8 cellular contexts compared by ENCODE assay signal in genomic region chr3:96813820-96814580, GRCh38. TPM values are rescaled to one million over a fixed set of nuclear protein-coding genes. Genes with fewer than 3 reads are reported as not detected.
DNase-seq lines count a peak whose midpoint lies in the region; ATAC-seq and TF ChIP-seq lines count a peak whose summit lies in the region.

No MANE protein-coding gene starts in this region.

- H3K9me3 ChIP-seq in mucosa of descending colon (no peaks in the 10 kb centered on the region), upper lobe of right lung (no peaks in the 10 kb centered on the region)

- DNase-seq in DMS153 treated with DMSO at 0.1 percent for 48 hours (lab: John Stamatoyannopoulos, UW; ENCODE audit: unreplicated experiment) (peak; percentile 12), HK-2 (ENCODE audit: unreplicated experiment) (peak; percentile 87), T-cell (no peak), erythroblast (lab: John Stamatoyannopoulos, UW) (peak; percentile 6 to 15), mucosa of descending colon (peak in 2 of 3 donors; percentile 42), upper lobe of right lung (peak; percentile 70), GDM1 (lab: John Stamatoyannopoulos, UW) (no peak)

- intact Hi-C loops in mucosa of descending colon (cut with DNase I, micrococcal nuclease): no loop called here
- intact Hi-C loops in upper lobe of right lung (cut with DNase I): no loop called here

- H3K4me1 Mint-ChIP-seq in T-cell: peaks cover 8 to 14% (median 12%) of the 10 kb centered on the region in 3 donors

- no peaks in the 10 kb centered on the region for H3K36me3 Mint-ChIP-seq in T-cell

- H3K36me3 ChIP-seq in mucosa of descending colon (ENCODE audit: low read depth) (no peaks in the 10 kb centered on the region), upper lobe of right lung (no peaks in the 10 kb centered on the region)

- H3K9me3 Mint-ChIP-seq in T-cell: no peaks in the 10 kb centered on the region

- H3K27me3 ChIP-seq in upper lobe of right lung: peaks cover 49% of the 10 kb centered on the region

- POLR2A ChIA-PET in T-cell (lab: Charles Lee): no interaction called here

- CTCF ChIA-PET in T-cell (lab: Charles Lee): no interaction called here

- H3K4me3 ChIP-seq in mucosa of descending colon (no peak overlapping the region), upper lobe of right lung (peak overlapping the region; percentile 48)

- no peak overlapping the region for H3K27ac ChIP-seq in upper lobe of right lung

- ATAC-seq in GM19452 (IDR thresholded peaks at IDR 0.05; ENCODE audit: unreplicated experiment) (peak; percentile 23), T-cell (replicated peaks in 1 of 4) (peak in 3 of 4 experiments; percentile 9 to 26 (median 23)), mucosa of descending colon (peak; percentile 65), upper lobe of right lung (peak; percentile 76)

- no peak overlapping the region for H3K27ac Mint-ChIP-seq in T-cell

- no peak for TF ChIP-seq CTCF in mucosa of descending colon (IDR thresholded peaks at IDR 0.05)
- no peak for TF ChIP-seq CTCF in upper lobe of right lung (IDR thresholded peaks at IDR 0.05)

- peaks cover 17 to 27% of the 10 kb centered on the region in 2 donors for H3K27me3 Mint-ChIP-seq in T-cell

- H3K4me1 ChIP-seq in mucosa of descending colon (ENCODE audit: low read depth): peaks cover 13% of the 10 kb centered on the region
- H3K4me1 ChIP-seq in upper lobe of right lung: peaks cover 11% of the 10 kb centered on the region

- TF ChIP-seq POLR2A in erythroblast (IDR thresholded peaks at IDR 0.05; ENCODE audit: low read length): no peak

- H3K4me3 Mint-ChIP-seq in T-cell: peak overlapping the region; percentile 21 to 67 (median 43)

RNA-seq across cellular contexts. Expression of gene EPHA6, which starts 0.4 kb away (rescaled TPM):
- total RNA-seq in T-cell (not detected), mucosa of descending colon (10 to 100 TPM in 1 of 3 donors, 1 to 10 TPM in 1, under 1 TPM in 1; 0.55 to 24.8 (median 1.5) TPM), upper lobe of right lung (not detected)

Comparison
In these comparisons a context has a peak if more than half of its experiments do, and no peak if none do; other contexts are left out.
1. DNase-seq: peak in DMS153 treated with DMSO at 0.1 percent for 48 hours (single experiment), HK-2 (single experiment), erythroblast (2 of 2), mucosa of descending colon (2 of 3) and upper lobe of right lung (single experiment); none in T-cell (0 of 34) and GDM1 (single experiment).
2. ATAC-seq: peak in every context shown above with its lines; median percentile 76 in upper lobe of right lung; 65 in mucosa of descending colon; 23 in GM19452; 23 in T-cell.